Comparison of ENCODE assay signal across 9 cellular contexts in genomic region chr3:158167737-158168469, GRCh38. TPM values are rescaled to one million over a fixed set of nuclear protein-coding genes. Genes with fewer than 3 reads are reported as not detected.
DNase-seq lines count a peak whose midpoint lies in the region; ATAC-seq lines count a peak whose summit lies in the region.
"Had no signal": no experiment of that assay in that cellular context is flagged by ENCODE, and none has a peak within 500 bp of the region (broad histone marks: within the 10 kb centered on the region; RNA-seq: fewer than 3 reads in every experiment).

No MANE protein-coding gene starts in this region.

- peak; percentile 91 for DNase-seq in Daoy (ENCODE audit: low read depth)
- DNase-seq in Kasumi-1 (lab: John Stamatoyannopoulos, UW): peak; percentile 68 to 80
- peak; percentile 99 for DNase-seq in amniotic epithelial cell (ENCODE audit: low read depth)
- DNase-seq in Right ventricle myocardium inferior (ENCODE audit: missing footprints): no peak
- no peak for DNase-seq in effector CD8-positive, alpha-beta T cell (lab: John Stamatoyannopoulos, UW)
- DNase-seq: heart right ventricle had no signal

- H3K4me3 ChIP-seq in mesodermal cell (ENCODE audit: extremely low read depth, insufficient read depth, low read length, poor library complexity, severe bottlenecking): no peak overlapping the region
- H3K4me3 ChIP-seq: heart right ventricle had no signal

- 100% methylated on average over 1 of the region's 6 CpGs; no CpG with 5 or more reads in 1 of the 2 experiments for WGBS in mesodermal cell (ENCODE audit: insufficient coverage in 2 of 2), 2 experiments

- peaks cover 4% of the 10 kb centered on the region for H3K4me1 ChIP-seq in mesodermal cell (ENCODE audit: control insufficient read depth, insufficient read depth, low read length, poor library complexity, severe bottlenecking)

- peak overlapping the region; percentile 3 for H3K27ac ChIP-seq in mesodermal cell (ENCODE audit: low read depth, low read length, severe bottlenecking)

- no peaks in the 10 kb centered on the region for H3K9me3 ChIP-seq in mesodermal cell (ENCODE audit: control insufficient read depth, low read length)
- H3K9me3 ChIP-seq: heart right ventricle had no signal

- no peak for ATAC-seq in HG02642 (IDR thresholded peaks at IDR 0.05; ENCODE audit: poor library complexity, unreplicated experiment)
- no peak for ATAC-seq in Right ventricle myocardium inferior
- no peak for ATAC-seq in HG02763 (IDR thresholded peaks at IDR 0.05; ENCODE audit: unreplicated experiment)

- H3K36me3 ChIP-seq in mesodermal cell (ENCODE audit: control insufficient read depth, insufficient read depth, low read length): no peaks in the 10 kb centered on the region
- H3K36me3 ChIP-seq: heart right ventricle had no signal

- intact Hi-C loops in Right ventricle myocardium inferior (cut with DNase I): no loop called here

RNA-seq across cellular contexts. Expression of gene RSRC1, which starts 58.0 kb away (rescaled TPM):
- total RNA-seq in Daoy (2014; rRNA removed; shearing (Covaris generic)): 58.7 and 70.2 TPM in 2 replicates
- polyA plus RNA-seq in mesodermal cell (2013, experiment 1 of 2): 34.4 TPM
- polyA plus RNA-seq in mesodermal cell (2013, experiment 2 of 2): 33.9 TPM
- total RNA-seq in Right ventricle myocardium inferior: 22.9 TPM

Comparison
In these comparisons a context has a peak if more than half of its experiments do, and no peak if none do; other contexts are left out.
1. DNase-seq: peak in Daoy (single experiment), Kasumi-1 (2 of 2) and amniotic epithelial cell (single experiment); none in Right ventricle myocardium inferior (single experiment) and effector CD8-positive, alpha-beta T cell (single experiment).